12 cellular contexts compared by ENCODE assay signal in genomic region chr11:1202154-1202775, GRCh38. TPM values are rescaled to one million over a fixed set of nuclear protein-coding genes. Genes with fewer than 3 reads are reported as not detected.
DNase-seq lines count a peak whose midpoint lies in the region; ATAC-seq and TF ChIP-seq lines count a peak whose summit lies in the region.
"Had no signal": no experiment of that assay in that cellular context is flagged by ENCODE, and none has a peak within 500 bp of the region (broad histone marks: within the 10 kb centered on the region; RNA-seq: fewer than 3 reads in every experiment).

No MANE protein-coding gene starts in this region.

- TF ChIP-seq POLR2A in Peyer's patch (IDR thresholded peaks at IDR 0.05): no peak

- H3K9me3 ChIP-seq in Peyer's patch (no peaks in the 10 kb centered on the region), aorta (ENCODE audit: control insufficient read depth, low read length) (no peaks in the 10 kb centered on the region)
- H3K9me3 ChIP-seq: thyroid gland had no signal

- H3K27me3 ChIP-seq in Peyer's patch (no peaks in the 10 kb centered on the region), aorta (ENCODE audit: control insufficient read depth in 1 of 2, insufficient read depth in 2 of 2, low read length in 1 of 2) (no peaks in the 10 kb centered on the region)
- H3K27me3 ChIP-seq: thyroid gland had no signal

- H3K27ac ChIP-seq in Peyer's patch: no peak overlapping the region
- H3K27ac ChIP-seq in aorta (ENCODE audit: low read depth in 1 of 2, low read length in 2 of 2): no peak overlapping the region
- H3K27ac ChIP-seq: thyroid gland had no signal

- ATAC-seq in Right ventricle myocardium inferior: no peak
- no peak for ATAC-seq in aorta (ENCODE audit: low FRiP score)

- H3K36me3 ChIP-seq in Peyer's patch (no peaks in the 10 kb centered on the region), aorta (ENCODE audit: control insufficient read depth in 1 of 2, insufficient read depth in 2 of 2, low read length in 1 of 2) (no peaks in the 10 kb centered on the region)
- H3K36me3 ChIP-seq: thyroid gland had no signal

- 47 to 50% methylated on average over 16 to 18 of the region's 18 CpGs for WGBS in aorta, 2 donors

- no peak for TF ChIP-seq CTCF in Peyer's patch (IDR thresholded peaks at IDR 0.05)

- intact Hi-C loops in cardiac septum (cut with DNase I) (loop anchor here (5.0 kb wide), 1 partner anchor 315 kb away; no protein-coding TSS in a partner anchor), Right ventricle myocardium inferior (cut with DNase I) (loop anchor here (5.0 kb wide), 1 partner anchor 370 kb away; the partner anchor contains the start of gene DUSP8), aorta (cut with DNase I) (loop anchor here in 1 of 2 donors (2.0 to 10.0 kb wide), 2 partner anchors 183 to 315 kb away; partner anchors contain the start of gene BRSK2)

- DNase-seq in cardiac septum (ENCODE audit: low spot score) (peak; percentile 67), Right ventricle myocardium inferior (ENCODE audit: missing footprints) (no peak), Peyer's patch (peak in 2 of 3 donors; percentile 41 to 44), iPS-NIHi11 (ENCODE audit: low spot score) (peak; percentile 26), aorta (peak; percentile 41 to 74), GM19240 (ENCODE audit: insufficient read length, low spot score) (no peak), amygdala (lab: John Stamatoyannopoulos, UW) (no peak), SHP77 treated with DMSO at 0.1 percent for 48 hours (lab: John Stamatoyannopoulos, UW) (no peak)

- peaks cover 0 to 3% (median 0%) of the 10 kb centered on the region in 4 donors for H3K4me1 ChIP-seq in Peyer's patch
- H3K4me1 ChIP-seq in aorta (ENCODE audit: control insufficient read depth in 1 of 2, insufficient read depth in 2 of 2, low read length in 2 of 2): no peaks in the 10 kb centered on the region
- H3K4me1 ChIP-seq: thyroid gland had no signal

- no peak overlapping the region for H3K4me3 ChIP-seq in Peyer's patch
- no peak overlapping the region for H3K4me3 ChIP-seq in aorta (ENCODE audit: low read length in 2 of 2)
- H3K4me3 ChIP-seq: thyroid gland had no signal

RNA-seq across cellular contexts. Expression of gene MUC5B, which starts 20.6 kb away (rescaled TPM):
- total RNA-seq in cardiac septum: not detected
- total RNA-seq in Right ventricle myocardium inferior: not detected
- 10 to 100 TPM in 2 of 4 donors, 1 to 10 TPM in 1, under 1 TPM in 1; 0.18 to 25.6 (median 10.5) TPM for total RNA-seq in Peyer's patch
- total RNA-seq in aorta: not detected
- polyA plus RNA-seq in aorta: under 1 TPM in 1 of 2 donors, not detected in 1; 0.25 TPM
- total RNA-seq: activated T-helper 2 cell treated with anti-CD3 and anti-CD28 coated beads, Interferon-gamma antibody, Interleukin-2, Interleukin-4, amounts not matched to agents 10 μg/mL and 5 μg/mL and 100 μg/mL, durations not matched to agents 14 hours and 24 hours and 36 hours; dermis blood vessel endothelial cell; natural killer cell; thyroid gland had no signal

RNA-seq across cellular contexts. Expression of gene MUC5AC, which starts 44.5 kb away (rescaled TPM):
- total RNA-seq in cardiac septum: not detected
- total RNA-seq in Right ventricle myocardium inferior: not detected
- not detected for total RNA-seq in Peyer's patch
- total RNA-seq in aorta: not detected
- under 1 TPM in 1 of 2 donors, not detected in 1; 0.05 TPM for polyA plus RNA-seq in aorta
- total RNA-seq: activated T-helper 2 cell treated with anti-CD3 and anti-CD28 coated beads, Interferon-gamma antibody, Interleukin-2, Interleukin-4, amounts not matched to agents 10 μg/mL and 5 μg/mL and 100 μg/mL, durations not matched to agents 14 hours and 24 hours and 36 hours; dermis blood vessel endothelial cell; natural killer cell; thyroid gland had no signal

Comparison
In these comparisons a context has a peak if more than half of its experiments do, and no peak if none do; other contexts are left out.
1. DNase-seq: peak in cardiac septum (single experiment), Peyer's patch (2 of 3), iPS-NIHi11 (single experiment) and aorta (2 of 2); none in Right ventricle myocardium inferior (single experiment), GM19240 (single experiment), amygdala (0 of 56) and SHP77 treated with DMSO at 0.1 percent for 48 hours (single experiment).